ENCODE assay signal across 10 cellular contexts in genomic region chr15:39935241-39935640, GRCh38. TPM values are rescaled to one million over a fixed set of nuclear protein-coding genes. Genes with fewer than 3 reads are reported as not detected.
A peak's percentile ranks its signal among the peaks of the same experiment; 100 is the strongest.
DNase-seq lines count a peak whose midpoint lies in the region; ATAC-seq and TF ChIP-seq lines count a peak whose summit lies in the region.
"Had no signal": no experiment of that assay in that cellular context is flagged by ENCODE, and none has a peak within 500 bp of the region (broad histone marks: within the 10 kb centered on the region; RNA-seq: fewer than 3 reads in every experiment).

No MANE protein-coding gene starts in this region.

- H3K4me1 Mint-ChIP-seq in activated CD4-positive, alpha-beta T cell treated with anti-CD3 and anti-CD28 coated beads, Interleukin-2, amount 10 ng/mL, durations not matched to agents 24 days and 14 days, result peaks cover 40% of the 10 kb centered on the region

- H3K9ac ChIP-seq in PC-3 (ENCODE audit: low read length), result peak overlapping the region; percentile 91

- TF ChIP-seq CTCF in PC-3 (conservative IDR thresholded peaks at IDR 0.05; ENCODE audit: low read depth, low read length), result no peak
- no peak for TF ChIP-seq CTCF in retinal pigment epithelial cell (conservative IDR thresholded peaks at IDR 0.05; ENCODE audit: low read depth, low read length)

- H2AFZ ChIP-seq in PC-3 (ENCODE audit: low read length), result no peak overlapping the region

- peaks cover 54% of the 10 kb centered on the region for H3K79me2 ChIP-seq in PC-3 (ENCODE audit: low read length)

- peak overlapping the region; percentile 52 for H3K4me3 Mint-ChIP-seq in activated CD4-positive, alpha-beta T cell treated with anti-CD3 and anti-CD28 coated beads, Interleukin-2, amount 10 ng/mL, durations not matched to agents 24 days and 14 days

- CTCF ChIA-PET in PC-3 (lab: Charles Lee), result interaction anchor here (1.0 kb wide), 1 partner anchor 47 kb away, joined by 4 read pairs; no protein-coding TSS in a partner anchor

- H3K9me2 ChIP-seq in PC-3 (replicated peaks; ENCODE audit: low read length), result no peaks in the 10 kb centered on the region

- H3K4me3 ChIP-seq in PC-3 (ENCODE audit: low read length) (peak overlapping the region; percentile 83), retinal pigment epithelial cell (ENCODE audit: low read length) (peak overlapping the region; percentile 78)

- peaks cover 42% of the 10 kb centered on the region for H3K4me1 ChIP-seq in PC-3 (ENCODE audit: insufficient read depth, low read length)

- H3K9me3 Mint-ChIP-seq in activated CD4-positive, alpha-beta T cell treated with anti-CD3 and anti-CD28 coated beads, Interleukin-2, amount 10 ng/mL, durations not matched to agents 24 days and 14 days, result peaks cover 7% of the 10 kb centered on the region

- POLR2A ChIA-PET in PC-3 (lab: Charles Lee; ENCODE audit: unreplicated experiment), result interaction anchor here (0.5 to 0.6 kb wide), 2 partner anchors 20 to 52 kb away, joined by 3 read pairs; no protein-coding TSS in a partner anchor

- peak overlapping the region; percentile 97 for H3K27ac ChIP-seq in PC-3 (ENCODE audit: low read length)
- peak overlapping the region; percentile 95 for H3K27ac ChIP-seq in epithelial cell of prostate

- BruUV-seq in PC-3 (replicated peaks; lab: Mats Ljungman, UMichigan), result no TSS peak

- peaks cover 13% of the 10 kb centered on the region for H3F3A ChIP-seq in PC-3 (ENCODE audit: low read length, unreplicated experiment)

- 0 out of 2 replicates have a peak, but pooled peaks cover 12% of the 10 kb centered on the region for H4K20me1 ChIP-seq in PC-3 (ENCODE audit: low read length)

- peaks cover under 1% of the 10 kb centered on the region for H3K27me3 Mint-ChIP-seq in activated CD4-positive, alpha-beta T cell treated with anti-CD3 and anti-CD28 coated beads, Interleukin-2, amount 10 ng/mL, durations not matched to agents 24 days and 14 days

- DNase-seq in activated CD4-positive, alpha-beta T cell treated with anti-CD3 and anti-CD28 coated beads, Interleukin-2, amount 10 ng/mL, durations not matched to agents 24 days and 14 days, result no peak
- no peak for DNase-seq in activated CD4-positive, alpha-beta T cell treated with anti-CD3 and anti-CD28 coated beads for 48 hours
- no peak for DNase-seq in PC-3
- no peak for DNase-seq in epithelial cell of prostate (ENCODE audit: low read depth, low spot score)
- no peak for DNase-seq in retinal pigment epithelial cell (ENCODE audit: low read depth)
- no peak for DNase-seq in SW480 (ENCODE audit: low spot score)
- DNase-seq in cerebellar cortex (ENCODE audit: low spot score), result no peak
- DNase-seq: NCI-H1417 treated with DMSO at 0.1 percent for 48 hours, SIG-M5 had no signal

- peak overlapping the region; percentile 96 for H3K4me2 ChIP-seq in PC-3 (ENCODE audit: low read length)

- peaks cover 28% of the 10 kb centered on the region for H3K36me3 Mint-ChIP-seq in activated CD4-positive, alpha-beta T cell treated with anti-CD3 and anti-CD28 coated beads, Interleukin-2, amount 10 ng/mL, durations not matched to agents 24 days and 14 days (ENCODE audit: low read depth)

- no peaks in the 10 kb centered on the region for H3K27me3 ChIP-seq in PC-3 (ENCODE audit: low read length)

- H3K27ac Mint-ChIP-seq in activated CD4-positive, alpha-beta T cell treated with anti-CD3 and anti-CD28 coated beads, Interleukin-2, amount 10 ng/mL, durations not matched to agents 24 days and 14 days, result no peak overlapping the region

- intact Hi-C loops in activated CD4-positive, alpha-beta T cell treated with anti-CD3 and anti-CD28 coated beads, Interleukin-2, amount 10 ng/mL, durations not matched to agents 24 days and 14 days (cut with micrococcal nuclease), result loop anchor here (2.0 kb wide), 1 partner anchor 14 kb away; no protein-coding TSS in a partner anchor
- intact Hi-C loops in PC-3 (cut with micrococcal nuclease), result no loop called here

- ATAC-seq in PC-3 (no peak), HG02798 (IDR thresholded peaks at IDR 0.05; ENCODE audit: poor library complexity, unreplicated experiment) (no peak)

- H3K36me3 ChIP-seq in PC-3 (ENCODE audit: low read depth, low read length), result peaks cover 19% of the 10 kb centered on the region

- no peaks in the 10 kb centered on the region for H3K9me3 ChIP-seq in PC-3 (ENCODE audit: low read length)

RNA-seq across cellular contexts. Expression of gene EIF2AK4, which starts 1.3 kb away (rescaled TPM):
- 49.1 and 51.5 TPM in 2 replicates for total RNA-seq in activated CD4-positive, alpha-beta T cell treated with anti-CD3 and anti-CD28 coated beads, Interleukin-2, amount 10 ng/mL, durations not matched to agents 24 days and 14 days
- total RNA-seq in PC-3 (2014; rRNA removed), result 76.4 and 76.6 TPM in 2 replicates

RNA-seq across cellular contexts. Expression of gene GPR176, which starts 15.2 kb away (rescaled TPM):
- 0.14 and 0.33 TPM in 2 replicates for total RNA-seq in activated CD4-positive, alpha-beta T cell treated with anti-CD3 and anti-CD28 coated beads, Interleukin-2, amount 10 ng/mL, durations not matched to agents 24 days and 14 days
- total RNA-seq in PC-3 (2014; rRNA removed), result 27.8 and 29.0 TPM in 2 replicates

Comparison
In these comparisons a context has a peak if more than half of its experiments do, and no peak if none do; other contexts are left out.
1. RNA of gene GPR176, which starts 15.2 kb away (total RNA-seq): 27.8 to 29.0 TPM in PC-3; 0.14 to 0.33 TPM in activated CD4-positive, alpha-beta T cell treated with anti-CD3 and anti-CD28 coated beads, Interleukin-2, amount 10 ng/mL, durations not matched to agents 24 days and 14 days; every median in the first group is over 10 times any median in the second.